1 cellular context compared by ENCODE assay signal in the genomic region with DNA sequence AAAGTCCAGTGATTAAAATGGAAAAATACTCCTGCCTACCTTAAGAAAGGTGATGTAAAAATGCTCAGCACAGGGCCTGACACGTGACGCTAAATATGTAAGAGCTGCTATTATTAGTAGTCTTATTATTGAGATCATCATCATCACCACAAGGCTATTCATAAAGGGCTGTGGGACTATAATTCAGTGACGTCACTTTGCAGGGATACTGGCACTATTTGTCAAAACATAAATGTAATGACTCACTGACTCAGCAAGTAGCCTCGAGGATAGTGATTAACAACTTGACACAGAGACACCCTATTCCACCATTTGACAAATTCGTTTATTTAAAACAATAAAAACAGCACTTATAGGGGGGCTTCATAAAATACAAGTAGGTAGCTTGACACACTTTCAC.
TF ChIP-seq lines count a peak whose summit lies in the region.

No MANE protein-coding gene starts in this region.

TF ChIP-seq in HepG2, 621 proteins besides CTCF, POLR2A, EP300 and RAD21 (continued from another document):
- TF ChIP-seq, protein P1, sequence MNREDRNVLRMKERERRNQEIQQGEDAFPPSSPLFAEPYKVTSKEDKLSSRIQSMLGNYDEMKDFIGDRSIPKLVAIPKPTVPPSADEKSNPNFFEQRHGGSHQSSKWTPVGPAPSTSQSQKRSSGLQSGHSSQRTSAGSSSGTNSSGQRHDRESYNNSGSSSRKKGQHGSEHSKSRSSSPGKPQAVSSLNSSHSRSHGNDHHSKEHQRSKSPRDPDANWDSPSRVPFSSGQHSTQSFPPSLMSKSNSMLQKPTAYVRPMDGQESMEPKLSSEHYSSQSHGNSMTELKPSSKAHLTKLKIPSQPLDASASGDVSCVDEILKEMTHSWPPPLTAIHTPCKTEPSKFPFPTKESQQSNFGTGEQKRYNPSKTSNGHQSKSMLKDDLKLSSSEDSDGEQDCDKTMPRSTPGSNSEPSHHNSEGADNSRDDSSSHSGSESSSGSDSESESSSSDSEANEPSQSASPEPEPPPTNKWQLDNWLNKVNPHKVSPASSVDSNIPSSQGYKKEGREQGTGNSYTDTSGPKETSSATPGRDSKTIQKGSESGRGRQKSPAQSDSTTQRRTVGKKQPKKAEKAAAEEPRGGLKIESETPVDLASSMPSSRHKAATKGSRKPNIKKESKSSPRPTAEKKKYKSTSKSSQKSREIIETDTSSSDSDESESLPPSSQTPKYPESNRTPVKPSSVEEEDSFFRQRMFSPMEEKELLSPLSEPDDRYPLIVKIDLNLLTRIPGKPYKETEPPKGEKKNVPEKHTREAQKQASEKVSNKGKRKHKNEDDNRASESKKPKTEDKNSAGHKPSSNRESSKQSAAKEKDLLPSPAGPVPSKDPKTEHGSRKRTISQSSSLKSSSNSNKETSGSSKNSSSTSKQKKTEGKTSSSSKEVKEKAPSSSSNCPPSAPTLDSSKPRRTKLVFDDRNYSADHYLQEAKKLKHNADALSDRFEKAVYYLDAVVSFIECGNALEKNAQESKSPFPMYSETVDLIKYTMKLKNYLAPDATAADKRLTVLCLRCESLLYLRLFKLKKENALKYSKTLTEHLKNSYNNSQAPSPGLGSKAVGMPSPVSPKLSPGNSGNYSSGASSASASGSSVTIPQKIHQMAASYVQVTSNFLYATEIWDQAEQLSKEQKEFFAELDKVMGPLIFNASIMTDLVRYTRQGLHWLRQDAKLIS (CRISPR knock-in tag; IDR thresholded peaks at IDR 0.05) = no peak
- TF ChIP-seq SETDB1 (CRISPR knock-in tag; IDR thresholded peaks at IDR 0.05; ENCODE audit: borderline replicate concordance) (no peak), SIN3B (IDR thresholded peaks at IDR 0.05; ENCODE audit: low read length) (no peak)
